ENCODE assay signal across 8 cellular contexts in the genomic region with DNA sequence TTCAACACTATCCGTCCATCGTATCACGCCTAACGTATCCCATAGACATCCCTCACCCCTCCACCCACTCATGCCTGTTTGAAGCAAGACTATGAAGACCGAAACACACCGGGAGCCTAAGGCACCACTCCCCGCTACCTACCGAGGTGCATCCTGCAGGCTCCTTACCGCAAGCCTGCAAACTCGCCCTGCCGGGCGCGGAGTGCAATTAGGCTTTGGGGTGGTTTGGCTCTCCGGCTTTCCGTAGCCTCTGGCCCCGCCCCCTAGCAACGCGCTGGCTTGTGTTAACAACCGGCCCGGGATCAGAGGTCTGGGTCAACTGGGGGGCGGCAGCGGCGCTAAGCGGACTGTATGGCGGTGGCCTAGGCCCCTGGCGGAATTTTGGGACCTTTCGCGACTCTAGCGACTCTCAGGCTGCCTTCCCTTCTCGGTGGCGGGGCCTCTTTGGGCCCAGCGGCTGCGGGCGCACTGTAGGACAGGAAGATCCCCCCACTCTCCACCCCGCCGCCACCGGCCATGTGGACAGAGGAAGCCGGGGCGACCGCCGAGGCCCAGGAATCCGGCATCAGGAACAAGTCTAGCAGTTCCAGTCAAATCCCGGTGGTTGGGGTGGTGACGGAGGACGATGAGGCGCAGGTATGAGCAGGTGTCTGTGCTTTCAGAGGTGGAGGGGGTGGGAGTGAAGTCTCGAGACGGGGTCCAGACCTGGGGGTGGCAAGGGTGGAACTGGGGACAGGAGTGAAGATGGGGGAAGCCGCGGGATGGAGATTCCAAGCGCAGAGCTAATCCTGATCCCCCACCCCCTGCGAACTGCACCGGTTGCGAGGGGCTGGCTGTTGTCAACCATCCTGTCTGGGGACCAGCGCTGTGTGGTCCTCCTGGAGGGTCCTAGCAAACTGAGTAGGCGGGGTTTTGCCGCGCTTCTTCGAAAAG. TPM values are rescaled to one million over a fixed set of nuclear protein-coding genes. Genes with fewer than 3 reads are reported as not detected.
DNase-seq lines count a peak whose midpoint lies in the region; ATAC-seq and TF ChIP-seq lines count a peak whose summit lies in the region.

Gene CFAP69 (plus strand): TSS at position 266 of the 933 bp plus-strand sequence. CDS start 251 bp downstream, at position 517.

- ATAC-seq in GM19324 (IDR thresholded peaks at IDR 0.05; ENCODE audit: low FRiP score, unreplicated experiment) = peak; percentile 79
- peak; percentile 87 for ATAC-seq in HG03442 (IDR thresholded peaks at IDR 0.05; ENCODE audit: unreplicated experiment)
- peak; percentile 96 for ATAC-seq in lung (ENCODE audit: insufficient read depth, low FRiP score)

- TF ChIP-seq CTCF in CD14-positive monocyte (IDR thresholded peaks at IDR 0.05) (no peak), lung (IDR thresholded peaks at IDR 0.05; ENCODE audit: control extremely low read depth, extremely low read depth) (no peak)

- H3K9me3 Mint-ChIP-seq in CD14-positive monocyte = peaks cover 0 to 7% (median 0%) of the 10 kb centered on the region in 7 donors
- no peaks in the 10 kb centered on the region for H3K9me3 Mint-ChIP-seq in activated CD4-positive, alpha-beta memory T cell treated with anti-CD3 and anti-CD28 coated beads, Interleukin-2, amount 10 ng/mL, durations not matched to agents 7 days and 5 days

- peak within 1 kb of the TSS in 4 of 7 donors; percentile 24 to 77 (median 44) for H3K27ac Mint-ChIP-seq in CD14-positive monocyte
- no peak within 1 kb of the TSS for H3K27ac Mint-ChIP-seq in activated CD4-positive, alpha-beta memory T cell treated with anti-CD3 and anti-CD28 coated beads, Interleukin-2, amount 10 ng/mL, durations not matched to agents 7 days and 5 days

- POLR2A ChIA-PET in activated CD4-positive, alpha-beta memory T cell treated with anti-CD3 and anti-CD28 coated beads, Interleukin-2, amount 10 ng/mL, durations not matched to agents 7 days and 5 days (lab: Charles Lee) = no interaction called here

- peak; percentile 69 for DNase-seq in CD14-positive monocyte (ENCODE audit: low spot score)
- DNase-seq in NCI-H748 (lab: John Stamatoyannopoulos, UW; ENCODE audit: unreplicated experiment) = peak; percentile 92
- peak; percentile 87 for DNase-seq in activated CD4-positive, alpha-beta memory T cell treated with anti-CD3 and anti-CD28 coated beads, Interleukin-2, amount 10 ng/mL, durations not matched to agents 7 days and 5 days
- DNase-seq in lung (ENCODE audit: low spot score) = peak; percentile 93
- DNase-seq in stimulated activated CD4-positive, alpha-beta T cell treated with anti-CD3 and anti-CD28 coated beads, Interleukin-4, amount 100 ng/mL, for 48 hours (ENCODE audit: low read depth in 2 of 2) = peak; percentile 85 to 86

- H3K27me3 ChIP-seq in ectodermal cell (ENCODE audit: control insufficient read depth, insufficient read depth, low read length, poor library complexity, severe bottlenecking) (peaks cover 15% of the 10 kb centered on the region), lung (ENCODE audit: control insufficient read depth, insufficient read depth) (no peaks in the 10 kb centered on the region)

- WGBS in ectodermal cell, 2 experiments = 1% methylated on average over 59 of the region's 59 CpGs
- 0 to 1% methylated on average over 54 to 59 of the region's 59 CpGs for WGBS in lung, 2 donors

- no peaks in the 10 kb centered on the region for H3K4me1 ChIP-seq in ectodermal cell (ENCODE audit: control insufficient read depth, insufficient read depth, low read length)
- peaks cover 0 to 6% of the 10 kb centered on the region in 2 donors for H3K4me1 ChIP-seq in lung (ENCODE audit: control insufficient read depth in 2 of 2, insufficient read depth in 2 of 2, low read length in 2 of 2)

- peaks cover 21% of the 10 kb centered on the region for H3K4me1 Mint-ChIP-seq in CD14-positive monocyte
- peaks cover 21% of the 10 kb centered on the region for H3K4me1 Mint-ChIP-seq in activated CD4-positive, alpha-beta memory T cell treated with anti-CD3 and anti-CD28 coated beads, Interleukin-2, amount 10 ng/mL, durations not matched to agents 7 days and 5 days

- H3K9me3 ChIP-seq in ectodermal cell (ENCODE audit: control insufficient read depth, low read length) = no peaks in the 10 kb centered on the region
- no peaks in the 10 kb centered on the region for H3K9me3 ChIP-seq in lung (ENCODE audit: control insufficient read depth in 2 of 2, insufficient read depth in 1 of 2, low read length in 1 of 2)

- H3K4me3 ChIP-seq in ectodermal cell (ENCODE audit: insufficient read depth, low read depth, low read length) = peak within 1 kb of the TSS; percentile 54
- H3K4me3 ChIP-seq in lung = peak within 1 kb of the TSS; percentile 83

- intact Hi-C loops in CD14-positive monocyte (cut with micrococcal nuclease) = loop anchor here (10.0 kb wide), 1 partner anchor 100 kb away; the partner anchor contains the start of gene GTPBP10 (in 2 of the 2)

- CTCF ChIA-PET in activated CD4-positive, alpha-beta memory T cell treated with anti-CD3 and anti-CD28 coated beads, Interleukin-2, amount 10 ng/mL, durations not matched to agents 7 days and 5 days (lab: Charles Lee) = no interaction called here

- H3K4me3 Mint-ChIP-seq in CD14-positive monocyte = peak within 1 kb of the TSS; percentile 91 to 97
- peak within 1 kb of the TSS; percentile 79 for H3K4me3 Mint-ChIP-seq in activated CD4-positive, alpha-beta memory T cell treated with anti-CD3 and anti-CD28 coated beads, Interleukin-2, amount 10 ng/mL, durations not matched to agents 7 days and 5 days

- H3K27me3 Mint-ChIP-seq in CD14-positive monocyte (ENCODE audit: low read depth in 3 of 3) = peaks cover 37 to 48% (median 40%) of the 10 kb centered on the region in 3 donors
- peaks cover 37% of the 10 kb centered on the region for H3K27me3 Mint-ChIP-seq in activated CD4-positive, alpha-beta memory T cell treated with anti-CD3 and anti-CD28 coated beads, Interleukin-2, amount 10 ng/mL, durations not matched to agents 7 days and 5 days

- peaks cover 0 to 3% of the 10 kb centered on the region in 2 donors for H3K36me3 Mint-ChIP-seq in CD14-positive monocyte
- H3K36me3 Mint-ChIP-seq in activated CD4-positive, alpha-beta memory T cell treated with anti-CD3 and anti-CD28 coated beads, Interleukin-2, amount 10 ng/mL, durations not matched to agents 7 days and 5 days (ENCODE audit: low read depth) = no peaks in the 10 kb centered on the region

- H3K36me3 ChIP-seq in ectodermal cell (ENCODE audit: control insufficient read depth, insufficient read depth, low read length) = no peaks in the 10 kb centered on the region
- no peaks in the 10 kb centered on the region for H3K36me3 ChIP-seq in lung (ENCODE audit: control insufficient read depth in 2 of 2, insufficient read depth in 2 of 2, low read length in 2 of 2)

- H3K27ac ChIP-seq in ectodermal cell (ENCODE audit: insufficient read depth, low read depth, low read length, poor library complexity, severe bottlenecking) (no peak within 1 kb of the TSS), lung (ENCODE audit: low read depth in 1 of 2, low read length in 1 of 2) (peak within 1 kb of the TSS in 1 of 2 donors; percentile 64)

RNA-seq across cellular contexts. Expression of gene CFAP69, which starts in this region (rescaled TPM):
- polyA plus RNA-seq in CD14-positive monocyte = not detected
- total RNA-seq in activated CD4-positive, alpha-beta memory T cell treated with anti-CD3 and anti-CD28 coated beads, Interleukin-2, amount 10 ng/mL, durations not matched to agents 7 days and 5 days = not detected
- polyA plus RNA-seq in ectodermal cell (2013, experiment 1 of 4) = 5.5 TPM
- 3.7 TPM for polyA plus RNA-seq in ectodermal cell (2013, experiment 2 of 4)
- polyA plus RNA-seq in ectodermal cell (2013, experiment 3 of 4) = 3.2 TPM
- polyA plus RNA-seq in ectodermal cell (2013, experiment 4 of 4) = 4.7 TPM
- total RNA-seq in lung = 10 to 100 TPM; 13.0 to 60.0 TPM
- 1 to 10 TPM; 1.8 to 5.1 TPM for polyA plus RNA-seq in lung

Comparison
In these comparisons a context has a peak if more than half of its experiments do, and no peak if none do; other contexts are left out.
1. RNA of gene CFAP69 (total RNA-seq): 13.0 to 60.0 TPM in lung; not detected in activated CD4-positive, alpha-beta memory T cell treated with anti-CD3 and anti-CD28 coated beads, Interleukin-2, amount 10 ng/mL, durations not matched to agents 7 days and 5 days; every median in the first group is over 10 times any median in the second.
2. Peak in DNase-seq in CD14-positive monocyte; RNA of the gene not detected or under 1 TPM.
3. Peak in DNase-seq in activated CD4-positive, alpha-beta memory T cell treated with anti-CD3 and anti-CD28 coated beads, Interleukin-2, amount 10 ng/mL, durations not matched to agents 7 days and 5 days; RNA of the gene not detected or under 1 TPM.
4. Peak in every context shown above with its lines, with median percentiles within 50 percentile points of each other: DNase-seq and ATAC-seq.